Comparison of ENCODE assay signal across 8 cellular contexts in genomic region chr13:95644611-95645052, GRCh38. TPM values are rescaled to one million over a fixed set of nuclear protein-coding genes. Genes with fewer than 3 reads are reported as not detected.
A peak's percentile ranks its signal among the peaks of the same experiment; 100 is the strongest.
DNase-seq lines count a peak whose midpoint lies in the region; ATAC-seq and TF ChIP-seq lines count a peak whose summit lies in the region.

A gene with protein sequence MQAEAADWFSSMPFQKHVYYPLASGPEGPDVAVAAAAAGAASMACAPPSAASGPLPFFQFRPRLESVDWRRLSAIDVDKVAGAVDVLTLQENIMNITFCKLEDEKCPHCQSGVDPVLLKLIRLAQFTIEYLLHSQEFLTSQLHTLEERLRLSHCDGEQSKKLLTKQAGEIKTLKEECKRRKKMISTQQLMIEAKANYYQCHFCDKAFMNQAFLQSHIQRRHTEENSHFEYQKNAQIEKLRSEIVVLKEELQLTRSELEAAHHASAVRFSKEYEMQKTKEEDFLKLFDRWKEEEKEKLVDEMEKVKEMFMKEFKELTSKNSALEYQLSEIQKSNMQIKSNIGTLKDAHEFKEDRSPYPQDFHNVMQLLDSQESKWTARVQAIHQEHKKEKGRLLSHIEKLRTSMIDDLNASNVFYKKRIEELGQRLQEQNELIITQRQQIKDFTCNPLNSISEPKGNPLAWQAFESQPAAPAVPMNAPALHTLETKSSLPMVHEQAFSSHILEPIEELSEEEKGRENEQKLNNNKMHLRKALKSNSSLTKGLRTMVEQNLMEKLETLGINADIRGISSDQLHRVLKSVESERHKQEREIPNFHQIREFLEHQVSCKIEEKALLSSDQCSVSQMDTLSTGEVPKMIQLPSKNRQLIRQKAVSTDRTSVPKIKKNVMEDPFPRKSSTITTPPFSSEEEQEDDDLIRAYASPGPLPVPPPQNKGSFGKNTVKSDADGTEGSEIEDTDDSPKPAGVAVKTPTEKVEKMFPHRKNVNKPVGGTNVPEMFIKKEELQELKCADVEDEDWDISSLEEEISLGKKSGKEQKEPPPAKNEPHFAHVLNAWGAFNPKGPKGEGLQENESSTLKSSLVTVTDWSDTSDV (minus strand): TSS chr13:95644706. CDS start chr13:95642029, 2,677 bp downstream.

- no peaks in the 10 kb centered on the region for H3K9me3 ChIP-seq in fibroblast of lung (ENCODE audit: control insufficient read depth, insufficient read depth, low read depth, low read length)

- H3K4me1 ChIP-seq in fibroblast of lung (ENCODE audit: control insufficient read depth, extremely low read depth, insufficient read depth, low read length): peaks cover 3% of the 10 kb centered on the region

- peak within 1 kb of the TSS; percentile 22 for H3K27ac Mint-ChIP-seq in type B pancreatic cell

- TF ChIP-seq CTCF in VCaP (conservative IDR thresholded peaks at IDR 0.05): no peak
- TF ChIP-seq CTCF in fibroblast of lung (conservative IDR thresholded peaks at IDR 0.05 in 1 of 2, IDR thresholded peaks at IDR 0.05 in 1 of 2; ENCODE audit: low read depth in 1 of 2, low read length in 2 of 2): no peak
- no peak for TF ChIP-seq CTCF in type B pancreatic cell (conservative IDR thresholded peaks at IDR 0.05)

- H3K79me2 ChIP-seq in fibroblast of lung (ENCODE audit: control insufficient read depth, insufficient read depth, low read length): peaks cover 16% of the 10 kb centered on the region

- H3K36me3 ChIP-seq in fibroblast of lung (ENCODE audit: control insufficient read depth, insufficient read depth, low read length): peaks cover 6% of the 10 kb centered on the region

- peak within 1 kb of the TSS; percentile 87 for H2AFZ ChIP-seq in fibroblast of lung (ENCODE audit: low read length)

- H3K4me3 Mint-ChIP-seq in type B pancreatic cell: peak within 1 kb of the TSS; percentile 95

- peak within 1 kb of the TSS; percentile 98 for H3K4me2 ChIP-seq in fibroblast of lung (ENCODE audit: extremely low read depth, insufficient read depth, low read length)

- H3K9me3 Mint-ChIP-seq in type B pancreatic cell: no peaks in the 10 kb centered on the region

- DNase-seq in ELF-1 (ENCODE audit: low read depth, low spot score) (peak; percentile 94), NCI-H1694 (lab: John Stamatoyannopoulos, UW) (peak; percentile 72), fibroblast of lung (ENCODE audit: low read depth in 2 of 2) (peak; percentile 87 to 88), mucosa of gallbladder (ENCODE audit: low spot score) (peak; percentile 48), type B pancreatic cell (ENCODE audit: extremely low spot score, unreplicated experiment) (no peak), KG1 (lab: John Stamatoyannopoulos, UW) (no peak)

- H3K4me3 ChIP-seq in fibroblast of lung (replicated peaks in 1 of 4; ENCODE audit: control extremely low read depth in 1 of 4, insufficient read depth in 1 of 4, low read depth in 3 of 4, low read length in 4 of 4): peak within 1 kb of the TSS; percentile 78 to 93 (median 80)

- peaks cover 16% of the 10 kb centered on the region for H3K27me3 Mint-ChIP-seq in type B pancreatic cell

- H3K36me3 Mint-ChIP-seq in type B pancreatic cell: peaks cover 13% of the 10 kb centered on the region

- H3K4me1 Mint-ChIP-seq in type B pancreatic cell (ENCODE audit: unreplicated experiment): peaks cover 18% of the 10 kb centered on the region

- H4K20me1 ChIP-seq in fibroblast of lung (ENCODE audit: control insufficient read depth, extremely low read depth, insufficient read depth, low read length): no peaks in the 10 kb centered on the region

- H3K27ac ChIP-seq in VCaP (peak within 1 kb of the TSS; percentile 65), fibroblast of lung (ENCODE audit: insufficient read depth, low read length) (peak within 1 kb of the TSS; percentile 79)

- H3K27me3 ChIP-seq in fibroblast of lung (ENCODE audit: control insufficient read depth, insufficient read depth, low read length): no peaks in the 10 kb centered on the region

- peak; percentile 62 for ATAC-seq in GM21576 (IDR thresholded peaks at IDR 0.05; ENCODE audit: unreplicated experiment)

- peak within 1 kb of the TSS; percentile 66 for H3K9ac ChIP-seq in fibroblast of lung (ENCODE audit: insufficient read depth, low read length)

RNA-seq across cellular contexts. Expression of the gene that starts here (rescaled TPM):
- 29.5 and 37.3 TPM in 2 replicates for total RNA-seq in fibroblast of lung
- polyA plus RNA-seq in fibroblast of lung: 18.1 and 24.0 TPM in 2 replicates
- 24.9 and 32.9 TPM in 2 replicates for polyA plus RNA-seq in fibroblast of lung (2012)
- 3.6 and 8.3 TPM in 2 replicates for polyA minus RNA-seq in fibroblast of lung (ENCODE audit: low replicate concordance)
- total RNA-seq in mucosa of gallbladder: 17.8 TPM
- total RNA-seq in type B pancreatic cell (ENCODE audit: low replicate concordance): 5.9 and 51.3 TPM in 2 replicates

Comparison
In these comparisons a context has a peak if more than half of its experiments do, and no peak if none do; other contexts are left out.
1. DNase-seq: peak in ELF-1 (single experiment), NCI-H1694 (single experiment), fibroblast of lung (2 of 2) and mucosa of gallbladder (single experiment); none in type B pancreatic cell (single experiment) and KG1 (single experiment).